ENCODE assay signal across 18 cellular contexts in genomic region chr18:5519448-5520362, GRCh38. TPM values are rescaled to one million over a fixed set of nuclear protein-coding genes. Genes with fewer than 3 reads are reported as not detected.
DNase-seq lines count a peak whose midpoint lies in the region; ATAC-seq, FAIRE-seq and TF ChIP-seq lines count a peak whose summit lies in the region.
"Had no signal": no experiment of that assay in that cellular context is flagged by ENCODE, and none has a peak within 500 bp of the region (broad histone marks: within the 10 kb centered on the region; RNA-seq: fewer than 3 reads in every experiment).

No MANE protein-coding gene starts in this region.

- H2AFZ ChIP-seq in neural progenitor cell (replicated peaks), result no peak overlapping the region

- H3K4me1 ChIP-seq in neural progenitor cell (no peaks in the 10 kb centered on the region), BE2C (no peaks in the 10 kb centered on the region)

- H3K4me1 Mint-ChIP-seq in brain, result peaks cover 66% of the 10 kb centered on the region
- peaks cover 16% of the 10 kb centered on the region for H3K4me1 Mint-ChIP-seq in neural progenitor cell
- no peaks in the 10 kb centered on the region for H3K4me1 Mint-ChIP-seq in stimulated activated naive CD8-positive, alpha-beta T cell treated with anti-CD3 and anti-CD28 coated beads, Interleukin-15, amount 100 ng/mL, for 72 hours

- H3K36me3 ChIP-seq in neural progenitor cell (no peaks in the 10 kb centered on the region), BE2C (no peaks in the 10 kb centered on the region)

- no peak for ATAC-seq in stimulated activated naive CD8-positive, alpha-beta T cell treated with anti-CD3 and anti-CD28 coated beads, Interleukin-15, amount 100 ng/mL, for 72 hours

- no peak overlapping the region for H3K4me3 ChIP-seq in neural progenitor cell
- no peak overlapping the region for H3K4me3 ChIP-seq in BE2C (ENCODE audit: low read depth, low read length)

- H3K27me3 Mint-ChIP-seq in brain (peaks cover 6% of the 10 kb centered on the region), neural progenitor cell (ENCODE audit: insufficient read depth, low read depth) (peaks cover 2% of the 10 kb centered on the region)
- peaks cover 5% of the 10 kb centered on the region for H3K27me3 Mint-ChIP-seq in stimulated activated naive CD8-positive, alpha-beta T cell treated with anti-CD3 and anti-CD28 coated beads, Interleukin-15, amount 100 ng/mL, for 72 hours

- H3K36me3 Mint-ChIP-seq in brain, result no peaks in the 10 kb centered on the region
- H3K36me3 Mint-ChIP-seq in neural progenitor cell, result no peaks in the 10 kb centered on the region

- no peaks in the 10 kb centered on the region for H4K20me1 ChIP-seq in neural progenitor cell (ENCODE audit: low read depth)

- no peak overlapping the region for H3K9ac ChIP-seq in neural progenitor cell

- FAIRE-seq in D721Med (lab: Jason Lieb, UNC), result peak; percentile 83
- FAIRE-seq: kidney had no signal

- no peaks in the 10 kb centered on the region for H3K79me2 ChIP-seq in neural progenitor cell (ENCODE audit: low read depth)

- H3K27ac ChIP-seq in neural progenitor cell, result no peak overlapping the region

- no peak for TF ChIP-seq CTCF in D721Med (IDR thresholded peaks at IDR 0.05; ENCODE audit: insufficient read depth, missing control alignments)
- no peak for TF ChIP-seq CTCF in brain (conservative IDR thresholded peaks at IDR 0.05)
- TF ChIP-seq CTCF in neural progenitor cell (IDR thresholded peaks at IDR 0.05), result no peak
- TF ChIP-seq CTCF in BE2C (IDR thresholded peaks at IDR 0.05; ENCODE audit: low read depth, low read length), result no peak

- H3K4me3 Mint-ChIP-seq in brain, result peak overlapping the region in 1 of 5 experiments; percentile 57
- H3K4me3 Mint-ChIP-seq in neural progenitor cell, result no peak overlapping the region
- H3K4me3 Mint-ChIP-seq in stimulated activated naive CD8-positive, alpha-beta T cell treated with anti-CD3 and anti-CD28 coated beads, Interleukin-15, amount 100 ng/mL, for 72 hours, result no peak overlapping the region
- H3K4me3 Mint-ChIP-seq: T-helper 2 cell treated with Interferon-gamma antibody and Interleukin-4, amounts not matched to agents 5 μg/mL and 100 μg/mL, for 36 hours had no signal

- peak overlapping the region; percentile 26 to 92 (median 55) for H3K27ac Mint-ChIP-seq in brain
- H3K27ac Mint-ChIP-seq in neural progenitor cell, result no peak overlapping the region
- no peak overlapping the region for H3K27ac Mint-ChIP-seq in stimulated activated naive CD8-positive, alpha-beta T cell treated with anti-CD3 and anti-CD28 coated beads, Interleukin-15, amount 100 ng/mL, for 72 hours
- H3K27ac Mint-ChIP-seq: T-helper 2 cell treated with Interferon-gamma antibody and Interleukin-4, amounts not matched to agents 5 μg/mL and 100 μg/mL, for 36 hours had no signal

- H3K27me3 ChIP-seq in neural progenitor cell (no peaks in the 10 kb centered on the region), BE2C (no peaks in the 10 kb centered on the region)

- H3K9me3 Mint-ChIP-seq in brain, result no peaks in the 10 kb centered on the region
- no peaks in the 10 kb centered on the region for H3K9me3 Mint-ChIP-seq in neural progenitor cell
- H3K9me3 Mint-ChIP-seq in stimulated activated naive CD8-positive, alpha-beta T cell treated with anti-CD3 and anti-CD28 coated beads, Interleukin-15, amount 100 ng/mL, for 72 hours, result no peaks in the 10 kb centered on the region
- H3K9me3 Mint-ChIP-seq: T-helper 2 cell treated with Interferon-gamma antibody and Interleukin-4, amounts not matched to agents 5 μg/mL and 100 μg/mL, for 36 hours had no signal

- H3K9me3 ChIP-seq in neural progenitor cell (ENCODE audit: low read depth) (no peaks in the 10 kb centered on the region), BE2C (no peaks in the 10 kb centered on the region)
- H3K9me3 ChIP-seq: Caco-2 had no signal

- no peaks in the 10 kb centered on the region for H3F3A ChIP-seq in neural progenitor cell (ENCODE audit: low read depth)

- no peak overlapping the region for H3K4me2 ChIP-seq in neural progenitor cell

- DNase-seq in D721Med (ENCODE audit: insufficient read length, low spot score), result no peak
- peak; percentile 22 for DNase-seq in fibroblast of peridontal ligament (ENCODE audit: extremely low read depth)
- DNase-seq in neural progenitor cell (ENCODE audit: low spot score), result peak; percentile 16
- no peak for DNase-seq in DMS114 treated with DMSO at 0.1 percent for 48 hours (lab: John Stamatoyannopoulos, UW; ENCODE audit: unreplicated experiment)
- DNase-seq in NCI-H82 treated with DMSO at 0.1 percent for 48 hours (lab: John Stamatoyannopoulos, UW; ENCODE audit: unreplicated experiment), result no peak
- DNase-seq in BE2C, result no peak
- no peak for DNase-seq in stimulated activated naive CD8-positive, alpha-beta T cell treated with anti-CD3 and anti-CD28 coated beads, Interleukin-15, amount 100 ng/mL, for 72 hours
- DNase-seq: activated CD4-positive, alpha-beta T cell treated with anti-CD3 and anti-CD28 coated beads for 1 hour; activated CD8-positive, alpha-beta memory T cell treated with anti-CD3 and anti-CD28 coated beads, Interleukin-2, amount 50 U/mL, for 4 hours; activated naive CD4-positive, alpha-beta T cell treated with Interleukin-2 at 50 U/mL for 16 hours; Caco-2; Kasumi-1; kidney; NCI-H146; SIG-M5; stimulated activated naive CD4-positive, alpha-beta T cell treated with Interleukin-2 at 50 U/mL for 16 hours had no signal

RNA-seq across cellular contexts. Expression of gene EPB41L3, which starts 24.1 kb away (rescaled TPM):
- 83.1 TPM for polyA plus RNA-seq in brain (ENCODE audit: insufficient read depth, low read depth, low replicate concordance)
- total RNA-seq in neural progenitor cell (ENCODE audit: low replicate concordance), result 1.7 and 8.6 TPM in 2 replicates
- 1.8 TPM for polyA plus RNA-seq in BE2C (2012; ENCODE audit: insufficient read depth, insufficient read length, low read depth)

Comparison
In these comparisons a context has a peak if more than half of its experiments do, and no peak if none do; other contexts are left out.
1. DNase-seq: peak in fibroblast of peridontal ligament (single experiment) and neural progenitor cell (single experiment); none in D721Med (single experiment), DMS114 treated with DMSO at 0.1 percent for 48 hours (single experiment), NCI-H82 treated with DMSO at 0.1 percent for 48 hours (single experiment), BE2C (single experiment) and stimulated activated naive CD8-positive, alpha-beta T cell treated with anti-CD3 and anti-CD28 coated beads, Interleukin-15, amount 100 ng/mL, for 72 hours (0 of 2).
2. H3K27ac Mint-ChIP-seq: peak in brain (5 of 5); none in neural progenitor cell (single experiment) and stimulated activated naive CD8-positive, alpha-beta T cell treated with anti-CD3 and anti-CD28 coated beads, Interleukin-15, amount 100 ng/mL, for 72 hours (0 of 2).